In genomic region chr1:205632374-205633169, GRCh38 we compare ENCODE assay signal across 8 cellular contexts. TPM values are rescaled to one million over a fixed set of nuclear protein-coding genes. Genes with fewer than 3 reads are reported as not detected.
DNase-seq lines count a peak whose midpoint lies in the region; ATAC-seq, FAIRE-seq and TF ChIP-seq lines count a peak whose summit lies in the region.

No MANE protein-coding gene starts in this region.

- H3K27ac Mint-ChIP-seq in activated naive CD8-positive, alpha-beta T cell: peak overlapping the region; percentile 87

- peak overlapping the region; percentile 82 to 87 for H3K4me3 ChIP-seq in kidney (ENCODE audit: low read length in 2 of 2)

- no peak for TF ChIP-seq CTCF in kidney (IDR thresholded peaks at IDR 0.05; ENCODE audit: borderline replicate concordance, extremely low read depth, insufficient read depth)

- peak overlapping the region; percentile 93 to 95 for H3K27ac ChIP-seq in kidney (ENCODE audit: low read depth in 2 of 2, low read length in 2 of 2)

- H3K36me3 ChIP-seq in kidney (ENCODE audit: control insufficient read depth in 1 of 2, insufficient read depth in 2 of 2, low read length in 2 of 2): no peaks in the 10 kb centered on the region

- DNase-seq in NCI-H1694 treated with DMSO at 0.1 percent for 48 hours (lab: John Stamatoyannopoulos, UW): peak; percentile 55
- no peak for DNase-seq in NCI-H1694 (lab: John Stamatoyannopoulos, UW)
- no peak for DNase-seq in kidney
- DNase-seq in superior temporal gyrus (ENCODE audit: extremely low spot score): peak; percentile 55
- no peak for DNase-seq in NCI-H526 (lab: John Stamatoyannopoulos, UW)

- H3K36me3 Mint-ChIP-seq in activated naive CD8-positive, alpha-beta T cell: peaks cover 3% of the 10 kb centered on the region

- H3K4me1 ChIP-seq in kidney (ENCODE audit: control insufficient read depth in 1 of 2, insufficient read depth in 1 of 2, low read depth in 1 of 2, low read length in 2 of 2): peaks cover 10 to 11% of the 10 kb centered on the region in 2 donors

- ATAC-seq in GM21528 (IDR thresholded peaks at IDR 0.05; ENCODE audit: low FRiP score, unreplicated experiment): no peak
- no peak for ATAC-seq in GM18511 (IDR thresholded peaks at IDR 0.05; ENCODE audit: unreplicated experiment)

- no peaks in the 10 kb centered on the region for H3K27me3 Mint-ChIP-seq in activated naive CD8-positive, alpha-beta T cell

- H3K9ac ChIP-seq in kidney (ENCODE audit: low read length in 2 of 2): peak overlapping the region; percentile 98 to 99

- no peak for FAIRE-seq in kidney (lab: Jason Lieb, UNC)

- intact Hi-C loops in kidney (cut with DNase I): no loop called here

- H3K9me3 Mint-ChIP-seq in activated naive CD8-positive, alpha-beta T cell (ENCODE audit: low read depth): no peaks in the 10 kb centered on the region

- no peaks in the 10 kb centered on the region for H3K9me3 ChIP-seq in kidney (ENCODE audit: control insufficient read depth in 1 of 2, low read length in 2 of 2)

- H3K4me1 Mint-ChIP-seq in activated naive CD8-positive, alpha-beta T cell (ENCODE audit: low read depth): peaks cover 36% of the 10 kb centered on the region

- peak overlapping the region; percentile 80 for H3K4me3 Mint-ChIP-seq in activated naive CD8-positive, alpha-beta T cell

RNA-seq across cellular contexts. Expression of gene ELK4, which starts 0.8 kb away (rescaled TPM):
- 87.3 TPM for total RNA-seq in kidney
- polyA plus RNA-seq in kidney (ENCODE audit: insufficient read depth, low read depth, low replicate concordance): 4.2 TPM

RNA-seq across cellular contexts. Expression of gene SLC45A3, which starts 47.7 kb away (rescaled TPM):
- 7.2 TPM for total RNA-seq in kidney
- polyA plus RNA-seq in kidney (ENCODE audit: insufficient read depth, low read depth, low replicate concordance): 6.8 TPM

Comparison
In these comparisons a context has a peak if more than half of its experiments do, and no peak if none do; other contexts are left out.
1. DNase-seq: peak in NCI-H1694 treated with DMSO at 0.1 percent for 48 hours (single experiment) and superior temporal gyrus (single experiment); none in NCI-H1694 (single experiment), kidney (single experiment) and NCI-H526 (0 of 2).